ENCODE assay signal across 20 cellular contexts in the genomic region with DNA sequence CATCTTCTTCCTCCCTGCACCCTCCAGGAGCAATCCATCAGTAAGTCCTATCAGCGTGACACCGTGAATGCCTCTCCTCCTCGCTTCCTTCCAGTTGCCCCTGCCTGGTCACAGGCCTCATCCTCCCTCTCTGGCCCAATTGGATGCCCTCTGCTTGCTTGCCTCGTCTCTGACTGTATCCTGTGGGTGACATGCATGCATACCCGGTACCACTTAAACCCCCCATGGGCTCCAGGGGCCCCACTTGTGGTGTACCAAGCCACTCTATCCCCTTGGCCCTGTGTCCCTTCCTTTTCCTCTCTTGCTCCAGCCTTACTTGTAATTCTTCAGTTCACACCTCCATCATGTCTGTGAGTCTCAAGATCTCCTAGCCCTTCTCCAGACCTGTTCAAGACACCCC.
DNase-seq lines count a peak whose midpoint lies in the region; ATAC-seq and TF ChIP-seq lines count a peak whose summit lies in the region.
"Had no signal": no experiment of that assay in that cellular context is flagged by ENCODE, and none has a peak within 500 bp of the region (broad histone marks: within the 10 kb centered on the region; RNA-seq: fewer than 3 reads in every experiment).

No MANE protein-coding gene starts in this region.

- intact Hi-C loops in ovary (cut with DNase I) (no loop called here), right lobe of liver (cut with DNase I) (no loop called here)

- DNase-seq in GM13977 (ENCODE audit: low spot score) (peak; percentile 7), HFFc6 (no peak), hepatocyte (ENCODE audit: low spot score) (peak; percentile 2), ovary (peak in 3 of 5 donors; percentile 3 to 10 (median 6)), DMS53 treated with DMSO at 0.1 percent for 48 hours (lab: John Stamatoyannopoulos, UW; ENCODE audit: unreplicated experiment) (no peak), right lobe of liver (no peak), osteoblast (ENCODE audit: insufficient read length, low spot score, missing footprints) (no peak)
- DNase-seq: CD8-positive, alpha-beta memory T cell; DMS79; HCEC 1CT; KG1; MV-4-11; NCI-H1694 treated with DMSO at 0.1 percent for 48 hours; NCI-H510A treated with DMSO at 0.1 percent for 48 hours; NCI-H82; OCI-M1; SHP77 had no signal

- peaks cover 40% of the 10 kb centered on the region for H3K4me1 Mint-ChIP-seq in HFFc6 (ENCODE audit: low read depth)
- H3K4me1 Mint-ChIP-seq: CD8-positive, alpha-beta memory T cell had no signal

- H3K36me3 Mint-ChIP-seq in HFFc6 (ENCODE audit: low read depth) = peaks cover 46% of the 10 kb centered on the region
- H3K36me3 Mint-ChIP-seq: CD8-positive, alpha-beta memory T cell had no signal

- H3K27me3 ChIP-seq in hepatocyte = no peaks in the 10 kb centered on the region
- H3K27me3 ChIP-seq in ovary = no peaks in the 10 kb centered on the region
- H3K27me3 ChIP-seq in right lobe of liver = no peaks in the 10 kb centered on the region
- no peaks in the 10 kb centered on the region for H3K27me3 ChIP-seq in osteoblast (ENCODE audit: insufficient read depth, low read length)

- H3K9me3 ChIP-seq in hepatocyte (ENCODE audit: low read depth) (no peaks in the 10 kb centered on the region), ovary (no peaks in the 10 kb centered on the region), right lobe of liver (no peaks in the 10 kb centered on the region), osteoblast (ENCODE audit: low read depth, low read length) (no peaks in the 10 kb centered on the region)

- H3K27ac Mint-ChIP-seq in HFFc6 = peak overlapping the region; percentile 6; the same call in 1 of the 2 replicates

- ATAC-seq in right lobe of liver (no peak), HG02571 (IDR thresholded peaks at IDR 0.05; ENCODE audit: unreplicated experiment) (no peak)
- ATAC-seq: HepG2 had no signal

- H2AFZ ChIP-seq in hepatocyte (no peak overlapping the region), osteoblast (ENCODE audit: low read length) (no peak overlapping the region)

- TF ChIP-seq POLR2A in ovary (IDR thresholded peaks at IDR 0.05) = no peak
- no peak for TF ChIP-seq POLR2A in right lobe of liver (IDR thresholded peaks at IDR 0.05)

- H3K9me3 Mint-ChIP-seq in HFFc6 = peaks cover 20% of the 10 kb centered on the region

- 90% methylated on average over 5 of the region's 5 CpGs for WGBS in hepatocyte (ENCODE audit: low lambda C conversion rate, missing lambda C conversion rate)
- 83 to 84% (median 84%) methylated on average over 5 of the region's 5 CpGs for WGBS in ovary, 3 donors
- WGBS in right lobe of liver (ENCODE audit: insufficient coverage, low coverage, low lambda C conversion rate, missing lambda C conversion rate) = 67% methylated on average over 5 of the region's 5 CpGs

- TF ChIP-seq CTCF in GM13977 (IDR thresholded peaks at IDR 0.05; ENCODE audit: extremely low read depth, insufficient read depth, missing control alignments) (no peak), HFFc6 (IDR thresholded peaks at IDR 0.05) (no peak), hepatocyte (IDR thresholded peaks at IDR 0.05; ENCODE audit: poor library complexity) (no peak), ovary (IDR thresholded peaks at IDR 0.05) (no peak), right lobe of liver (IDR thresholded peaks at IDR 0.05) (no peak), osteoblast (IDR thresholded peaks at IDR 0.05; ENCODE audit: extremely low read depth, low read depth, low read length) (no peak)

- TF ChIP-seq EP300 in ovary (IDR thresholded peaks at IDR 0.05) = no peak

- H3K4me2 ChIP-seq in hepatocyte = no peak overlapping the region
- H3K4me2 ChIP-seq in osteoblast (ENCODE audit: insufficient read depth, low read length) = no peak overlapping the region

- H3K79me2 ChIP-seq in hepatocyte (no peaks in the 10 kb centered on the region), osteoblast (ENCODE audit: insufficient read depth, low read length) (peaks cover 29% of the 10 kb centered on the region)

- H3K36me3 ChIP-seq in hepatocyte (replicated peaks; ENCODE audit: insufficient read depth, low read depth) (no peaks in the 10 kb centered on the region), ovary (no peaks in the 10 kb centered on the region), right lobe of liver (no peaks in the 10 kb centered on the region), osteoblast (ENCODE audit: insufficient read depth, low read length) (peaks cover 51% of the 10 kb centered on the region)

- H4K20me1 ChIP-seq in hepatocyte (ENCODE audit: insufficient read depth, poor library complexity, severe bottlenecking) (no peaks in the 10 kb centered on the region), osteoblast (ENCODE audit: insufficient read depth, low read length) (peaks cover 18% of the 10 kb centered on the region)

- in situ Hi-C loops in GM13977 (cut with MboI; ENCODE audit: low pct_unique_long_range_greater_than_20kb, low sequenced_read_pairs, unreplicated experiment) = no loop called here

- H3K4me1 ChIP-seq in hepatocyte (ENCODE audit: insufficient read depth) (peaks cover 14% of the 10 kb centered on the region), ovary (ENCODE audit: insufficient read depth) (peaks cover 1% of the 10 kb centered on the region), right lobe of liver (no peaks in the 10 kb centered on the region), osteoblast (ENCODE audit: insufficient read depth, low read length) (peaks cover 5% of the 10 kb centered on the region)

- no peaks in the 10 kb centered on the region for H3K9me2 ChIP-seq in hepatocyte (replicated peaks; ENCODE audit: insufficient read depth)

- peaks cover 34% of the 10 kb centered on the region for H3K27me3 Mint-ChIP-seq in HFFc6 (ENCODE audit: insufficient read depth)

- H3K27ac ChIP-seq in hepatocyte (no peak overlapping the region), ovary (no peak overlapping the region), right lobe of liver (no peak overlapping the region), osteoblast (ENCODE audit: low read depth, low read length) (no peak overlapping the region)
- H3K27ac ChIP-seq: SK-N-MC had no signal

- H3K4me3 Mint-ChIP-seq in HFFc6 = no peak overlapping the region; the same call in 1 of the 2 replicates

- no peak overlapping the region for H3K4me3 ChIP-seq in hepatocyte
- no peak overlapping the region for H3K4me3 ChIP-seq in ovary
- H3K4me3 ChIP-seq in right lobe of liver = no peak overlapping the region
- no peak overlapping the region for H3K4me3 ChIP-seq in osteoblast (ENCODE audit: insufficient read depth, low read length)
- H3K4me3 ChIP-seq: SK-N-MC had no signal

Comparison
In these comparisons a context has a peak if more than half of its experiments do, and no peak if none do; other contexts are left out.
1. DNase-seq: peak in GM13977 (single experiment), hepatocyte (single experiment) and ovary (3 of 5); none in HFFc6 (single experiment), DMS53 treated with DMSO at 0.1 percent for 48 hours (single experiment), right lobe of liver (0 of 3) and osteoblast (single experiment).